8 cellular contexts compared by ENCODE assay signal in genomic region chrX:2819345-2820130, GRCh38. TPM values are rescaled to one million over a fixed set of nuclear protein-coding genes. Genes with fewer than 3 reads are reported as not detected.
DNase-seq lines count a peak whose midpoint lies in the region; ATAC-seq and TF ChIP-seq lines count a peak whose summit lies in the region.

No MANE protein-coding gene starts in this region.

- H2BK5ac ChIP-seq in IMR-90 (ENCODE audit: low read depth, low read length, poor library complexity, severe bottlenecking), result no peak overlapping the region

- H4K5ac ChIP-seq in IMR-90 (ENCODE audit: low read depth, low read length), result no peak overlapping the region

- H3K23ac ChIP-seq in IMR-90 (ENCODE audit: low read depth, low read length), result no peak overlapping the region

- H4K91ac ChIP-seq in IMR-90 (ENCODE audit: insufficient read depth, low read depth, low read length), result no peak overlapping the region

- H3K14ac ChIP-seq in IMR-90 (replicated peaks; ENCODE audit: low read depth, low read length), result no peak overlapping the region

- no peaks in the 10 kb centered on the region for H3K9me1 ChIP-seq in IMR-90 (ENCODE audit: insufficient read depth, low read length)

- H3K56ac ChIP-seq in IMR-90 (ENCODE audit: extremely low read depth, insufficient read depth, low read length), result no peak overlapping the region

- no peak overlapping the region for H3K4me3 ChIP-seq in IMR-90 (ENCODE audit: insufficient read depth, low read depth, low read length)
- no peak overlapping the region for H3K4me3 ChIP-seq in adrenal gland
- no peak overlapping the region for H3K4me3 ChIP-seq in lower lobe of right lung

- H2BK20ac ChIP-seq in IMR-90 (ENCODE audit: low read depth, low read length), result no peak overlapping the region

- no peak overlapping the region for H2BK120ac ChIP-seq in IMR-90 (ENCODE audit: low read depth, low read length)

- TF ChIP-seq CTCF in IMR-90 (conservative IDR thresholded peaks at IDR 0.05; ENCODE audit: low read depth, low read length) (peak; percentile 62), adrenal gland (IDR thresholded peaks at IDR 0.05) (peak in 5 of 6 experiments; percentile 14 to 44 (median 33)), lower lobe of right lung (IDR thresholded peaks at IDR 0.05) (peak; percentile 34)

- TF ChIP-seq POLR2A in IMR-90 (IDR thresholded peaks at IDR 0.05; ENCODE audit: low read depth, low read length) (no peak), adrenal gland (IDR thresholded peaks at IDR 0.05) (no peak)

- H4K20me1 ChIP-seq in IMR-90 (ENCODE audit: insufficient read depth, low read length), result no peaks in the 10 kb centered on the region

- intact Hi-C loops in IMR-90 (cut with micrococcal nuclease) (loop anchor here (1.0 to 10.0 kb wide), 3 partner anchors 175 to 1365 kb away; partner anchors contain the start of gene ASMTL), adrenal gland (cut with DNase I) (loop anchor here (5.0 to 10.0 kb wide), 2 partner anchors 175 to 177 kb away; no protein-coding TSS in a partner anchor), lower lobe of right lung (cut with DNase I) (no loop called here)

- dilution Hi-C loops in IMR-90 (cut with HindIII; ENCODE audit: low sequenced_read_pairs, unreplicated experiment), result no loop called here

- 85% methylated on average over 4 of the region's 9 CpGs; no CpG with 5 or more reads in 1 of the 2 experiments for WGBS in IMR-90 (ENCODE audit: extremely low coverage in 2 of 2, insufficient read length in 1 of 2), 2 experiments
- WGBS in adrenal gland, 4 donors, result 40 to 64% (median 57%) methylated on average over 7 to 9 of the region's 9 CpGs

- in situ Hi-C loops in IMR-90 (cut with MboI; ENCODE audit: low sequenced_read_pairs), result loop anchor here (5.0 to 25.0 kb wide), 3 partner anchors 172 to 1357 kb away; partner anchors contain the start of gene ASMTL

- POLR2A ChIA-PET in IMR-90 (lab: Charles Lee; ENCODE audit: unreplicated experiment), result no interaction called here

- BruUV-seq in IMR-90 (replicated peaks; lab: Mats Ljungman, UMichigan), result no TSS peak

- H3K27ac ChIP-seq in IMR-90 (ENCODE audit: insufficient read depth, low read length) (no peak overlapping the region), adrenal gland (no peak overlapping the region), lower lobe of right lung (no peak overlapping the region), caudate nucleus (ENCODE audit: low read depth, low read length) (no peak overlapping the region)

- H3K36me3 ChIP-seq in IMR-90 (ENCODE audit: control insufficient read depth, insufficient read depth, low read length) (no peaks in the 10 kb centered on the region), adrenal gland (replicated peaks in 1 of 2) (no peaks in the 10 kb centered on the region), lower lobe of right lung (no peaks in the 10 kb centered on the region)

- no peaks in the 10 kb centered on the region for H3K79me1 ChIP-seq in IMR-90 (ENCODE audit: low read depth in 1 of 2, low read length in 2 of 2)

- H3K27me3 ChIP-seq in IMR-90 (ENCODE audit: control insufficient read depth, insufficient read depth, low read length) (peaks cover 4% of the 10 kb centered on the region; the same call in 1 of the 2 replicates), adrenal gland (peaks cover 6% of the 10 kb centered on the region), lower lobe of right lung (ENCODE audit: low read depth) (no peaks in the 10 kb centered on the region)

- peak; percentile 70 for TF ChIP-seq RAD21 in IMR-90 (IDR thresholded peaks at IDR 0.05; ENCODE audit: low read length)

- no peak overlapping the region for H3K4ac ChIP-seq in IMR-90 (ENCODE audit: low read depth, low read length)

- DNase-seq in EH (ENCODE audit: low read depth) (peak; percentile 39), IMR-90 (peak; percentile 39), adrenal gland (peak in 1 of 7 donors; percentile 21), lower lobe of right lung (no peak), SK-N-DZ (ENCODE audit: low spot score) (no peak), caudate nucleus (lab: John Stamatoyannopoulos, UW) (no peak), superior temporal gyrus (ENCODE audit: extremely low spot score) (no peak)

- H2BK15ac ChIP-seq in IMR-90 (ENCODE audit: low read depth, low read length), result no peak overlapping the region

- H2AFZ ChIP-seq in IMR-90 (replicated peaks; ENCODE audit: low read length, poor library complexity), result no peak overlapping the region

- CTCF ChIA-PET in IMR-90 (lab: Yijun Ruan, JAX), result no interaction called here

- H3K9me3 ChIP-seq in IMR-90 (ENCODE audit: control insufficient read depth, insufficient read depth, low read length), result no peaks in the 10 kb centered on the region
- H3K9me3 ChIP-seq in adrenal gland (replicated peaks in 1 of 3), result no peaks in the 10 kb centered on the region
- H3K9me3 ChIP-seq in lower lobe of right lung, result no peaks in the 10 kb centered on the region

- H4K8ac ChIP-seq in IMR-90 (ENCODE audit: low read depth in 2 of 2, low read length in 2 of 2), result no peak overlapping the region

- no peak overlapping the region for H2AK5ac ChIP-seq in IMR-90 (ENCODE audit: low read depth, low read length)

- no peak overlapping the region for H3K9ac ChIP-seq in IMR-90 (ENCODE audit: low read depth, low read length)

- no peaks in the 10 kb centered on the region for H3K4me1 ChIP-seq in IMR-90 (ENCODE audit: control insufficient read depth, insufficient read depth, low read length)
- no peaks in the 10 kb centered on the region for H3K4me1 ChIP-seq in adrenal gland (replicated peaks in 1 of 2)
- H3K4me1 ChIP-seq in lower lobe of right lung, result no peaks in the 10 kb centered on the region

- peak; percentile 78 for ATAC-seq in IMR-90 (ENCODE audit: low read depth)
- no peak for ATAC-seq in lower lobe of right lung
- ATAC-seq in GM21528 (IDR thresholded peaks at IDR 0.05; ENCODE audit: low FRiP score, unreplicated experiment), result no peak

- no peak overlapping the region for H3K4me2 ChIP-seq in IMR-90 (ENCODE audit: low read depth, low read length)

- no peak overlapping the region for H3K18ac ChIP-seq in IMR-90 (ENCODE audit: low read depth, low read length)

- H2AK9ac ChIP-seq in IMR-90 (replicated peaks; ENCODE audit: low read depth, low read length, poor library complexity), result no peak overlapping the region

TF ChIP-seq in IMR-90, 13 proteins besides CTCF, POLR2A, EP300 and RAD21:
- 0 out of 2 replicates have a peak, but pooled peaks have one; percentile 19 for TF ChIP-seq CEBPB (IDR thresholded peaks at IDR 0.05; ENCODE audit: low read depth, low read length)
- TF ChIP-seq MXI1 (IDR thresholded peaks at IDR 0.05; ENCODE audit: borderline replicate concordance, low read depth, low read length), result no peak
- peak; percentile 65 for TF ChIP-seq SMC3 (IDR thresholded peaks at IDR 0.05; ENCODE audit: low read depth, low read length)

RNA-seq across cellular contexts. Expression of gene GYG2, which starts 9.2 kb away (rescaled TPM):
- total RNA-seq in IMR-90 (2012; rRNA removed) (9.2 and 13.1 TPM in 2 replicates), adrenal gland (1 to 10 TPM in 6 of 8 donors, under 1 TPM in 2; 0.26 to 4.4 (median 2.3) TPM), lower lobe of right lung (1.3 TPM)
- polyA plus RNA-seq in IMR-90 (2012; rRNA removed) (8.2 and 9.6 TPM in 2 replicates), adrenal gland (1 to 10 TPM; 1.4 to 9.7 (median 2.2) TPM)
- polyA plus RNA-seq in IMR-90 (2012; cell fraction: cytosol; rRNA removed), result 9.0 and 10.4 TPM in 2 replicates
- polyA plus RNA-seq in IMR-90 (2012; cell fraction: nucleus; rRNA removed; ENCODE audit: low replicate concordance), result 5.2 and 6.8 TPM in 2 replicates
- 6.2 and 7.3 TPM in 2 replicates for polyA plus RNA-seq in SK-N-DZ (2014; cell fraction: cytosol; rRNA removed)
- polyA plus RNA-seq in SK-N-DZ (2014; cell fraction: nucleus; rRNA removed), result 2.9 and 6.5 TPM in 2 replicates

Comparison
In these comparisons a context has a peak if more than half of its experiments do, and no peak if none do; other contexts are left out.
1. DNase-seq: peak in EH (single experiment) and IMR-90 (single experiment); none in lower lobe of right lung (single experiment), SK-N-DZ (single experiment), caudate nucleus (0 of 61) and superior temporal gyrus (single experiment).
2. Peak in every context shown above with its lines, with median percentiles within 50 percentile points of each other: CTCF ChIP-seq.